ENCODE assay signal across 1 cellular context in genomic region chr3:100653731-100654309, GRCh38.
TF ChIP-seq lines count a peak whose summit lies in the region.

No MANE protein-coding gene starts in this region.

TF ChIP-seq in HepG2, 621 proteins besides CTCF, POLR2A, EP300 and RAD21:
- TF ChIP-seq HDAC6 (IDR thresholded peaks at IDR 0.05; ENCODE audit: low read depth, low read length) (no peak), FOXA1 (IDR thresholded peaks at IDR 0.05) (no peak), FOXA1 (CRISPR knock-in tag; IDR thresholded peaks at IDR 0.05) (no peak), JARID2 (CRISPR knock-in tag; IDR thresholded peaks at IDR 0.05; ENCODE audit: insufficient replicate concordance) (no peak), ZNF674 (CRISPR knock-in tag; IDR thresholded peaks at IDR 0.05; ENCODE audit: low read depth) (no peak), ZBTB42 (CRISPR knock-in tag; IDR thresholded peaks at IDR 0.05) (no peak), ZNF160 (CRISPR knock-in tag; IDR thresholded peaks at IDR 0.05) (no peak), RBM22 (optimal IDR thresholded peaks at IDR 0.05; ENCODE audit: low read length) (no peak), ZNF337 (CRISPR knock-in tag; IDR thresholded peaks at IDR 0.05; ENCODE audit: borderline replicate concordance, low read depth) (no peak), ZNF407 (CRISPR knock-in tag; IDR thresholded peaks at IDR 0.05; ENCODE audit: not compliant biosample characterization) (no peak), PRMT3 (CRISPR knock-in tag; IDR thresholded peaks at IDR 0.05; ENCODE audit: borderline replicate concordance, low read depth) (no peak), ZNF274 (CRISPR knock-in tag; IDR thresholded peaks at IDR 0.05) (no peak), KDM5B (CRISPR knock-in tag; IDR thresholded peaks at IDR 0.05; ENCODE audit: borderline replicate concordance) (no peak), ZNF691 (CRISPR knock-in tag; IDR thresholded peaks at IDR 0.05; ENCODE audit: borderline replicate concordance, low read depth) (no peak), HNF4A (CRISPR knock-in tag; IDR thresholded peaks at IDR 0.05) (no peak)
